In the genomic region with DNA sequence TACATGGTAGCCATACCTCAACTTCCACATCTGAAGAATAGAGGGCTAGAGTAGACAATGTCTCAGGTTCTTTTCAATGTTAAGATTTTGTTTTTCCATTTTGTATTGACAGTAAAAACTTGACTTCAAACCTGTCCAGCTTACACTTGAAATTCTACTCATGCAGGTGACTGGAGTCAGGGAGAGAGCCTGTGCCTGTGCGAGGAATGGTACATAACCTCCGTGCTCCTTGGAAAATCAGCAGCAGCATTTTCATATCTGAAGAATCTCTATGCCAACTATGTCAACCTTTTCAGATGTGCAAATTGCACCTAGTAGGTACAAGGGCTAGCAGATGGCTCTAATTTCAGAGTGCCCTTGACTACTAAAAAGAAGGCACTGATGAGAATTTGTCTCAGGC, we compare ENCODE assay signal across 34 cellular contexts. TPM values are rescaled to one million over a fixed set of nuclear protein-coding genes. Genes with fewer than 3 reads are reported as not detected.
"Had no signal": no experiment of that assay in that cellular context is flagged by ENCODE, and none has a peak within 500 bp of the region (broad histone marks: within the 10 kb centered on the region; RNA-seq: fewer than 3 reads in every experiment).

No MANE protein-coding gene starts in this region.

- H3K27ac Mint-ChIP-seq: activated CD4-positive, alpha-beta T cell treated with anti-CD3 and anti-CD28 coated beads for 36 hours; activated CD4-positive, alpha-beta T cell treated with anti-CD3 and anti-CD28 coated beads, Interleukin-2, amount 10 ng/mL, durations not matched to agents 7 days and 5 days; activated CD8-positive, alpha-beta T cell treated with anti-CD3 and anti-CD28 coated beads, Interleukin-2, amount 10 ng/mL, durations not matched to agents 7 days and 5 days; activated naive CD4-positive, alpha-beta T cell treated with anti-CD3 and anti-CD28 coated beads for 36 hours; activated naive CD4-positive, alpha-beta T cell treated with anti-CD3 and anti-CD28 coated beads, Interleukin-2, amount 50 U/mL, for 72 hours; activated T-cell treated with anti-CD3 and anti-CD28 coated beads, Interleukin-2, amount 50 U/mL, for 24 hours; activated T-helper 1 cell treated with anti-CD3 and anti-CD28 coated beads, Interleukin-12 subunit alpha, Interleukin-12 subunit beta, Interleukin-2, Interleukin-4 antibody, amounts not matched to agents 30 ng/mL and 10 ng/mL and 1 ng/mL, durations not matched to agents 14 hours and 24 hours and 36 hours; T-helper 1 cell treated with Interleukin-12 subunit alpha and Interleukin-12 subunit beta and Interleukin-4 antibody, amounts not matched to agents 30 μg/mL and 1 μg/mL, for 36 hours; T-helper 2 cell treated with Interferon-gamma antibody and Interleukin-4, amounts not matched to agents 5 μg/mL and 100 μg/mL, for 36 hours; WTC11 had no signal

- H3K27ac ChIP-seq: adrenal gland, brain microvascular endothelial cell, cardiac muscle cell, Peyer's patch, SJSA1 had no signal

- H3K36me3 ChIP-seq: adrenal gland, brain microvascular endothelial cell, cardiac muscle cell, Peyer's patch, SJSA1 had no signal

- H3K27me3 ChIP-seq: adrenal gland, brain microvascular endothelial cell, Peyer's patch, SJSA1 had no signal

- H3K4me1 Mint-ChIP-seq: activated CD4-positive, alpha-beta T cell treated with anti-CD3 and anti-CD28 coated beads for 36 hours had no signal

- H3K9me3 Mint-ChIP-seq: activated CD4-positive, alpha-beta T cell treated with anti-CD3 and anti-CD28 coated beads, Interleukin-2, amount 10 ng/mL, durations not matched to agents 7 days and 5 days; activated naive CD4-positive, alpha-beta T cell treated with anti-CD3 and anti-CD28 coated beads for 36 hours; activated naive CD4-positive, alpha-beta T cell treated with anti-CD3 and anti-CD28 coated beads, Interleukin-2, amount 50 U/mL, for 72 hours; activated T-cell treated with anti-CD3 and anti-CD28 coated beads, Interleukin-2, amount 50 U/mL, for 24 hours; activated T-helper 1 cell treated with anti-CD3 and anti-CD28 coated beads, Interleukin-12 subunit alpha, Interleukin-12 subunit beta, Interleukin-2, Interleukin-4 antibody, amounts not matched to agents 30 ng/mL and 10 ng/mL and 1 ng/mL, durations not matched to agents 14 hours and 24 hours and 36 hours; central memory CD8-positive, alpha-beta T cell; T-helper 1 cell treated with Interleukin-12 subunit alpha and Interleukin-12 subunit beta and Interleukin-4 antibody, amounts not matched to agents 30 μg/mL and 1 μg/mL, for 36 hours; T-helper 2 cell treated with Interferon-gamma antibody and Interleukin-4, amounts not matched to agents 5 μg/mL and 100 μg/mL, for 36 hours had no signal

- H3K9ac ChIP-seq: SK-N-SH had no signal

- DNase-seq: activated CD4-positive, alpha-beta T cell treated with anti-CD3 and anti-CD28 coated beads for 36 hours; activated CD4-positive, alpha-beta T cell treated with anti-CD3 and anti-CD28 coated beads, Interleukin-2, amount 10 ng/mL, durations not matched to agents 7 days and 5 days; activated CD4-positive, alpha-beta T cell treated with anti-CD3 and anti-CD28 coated beads, Interleukin-2, amount 50 U/mL, for 48 hours; activated CD8-positive, alpha-beta T cell treated with anti-CD3 and anti-CD28 coated beads, Interleukin-2, amount 10 ng/mL, durations not matched to agents 7 days and 5 days; activated gamma-delta T cell treated with Interleukin-2 at 50 U/mL for 16 hours; activated naive CD4-positive, alpha-beta T cell treated with anti-CD3 and anti-CD28 coated beads for 36 hours; activated T-cell treated with anti-CD3 and anti-CD28 coated beads, Interleukin-2, amount 50 U/mL, for 24 hours; adrenal gland; brain microvascular endothelial cell; Kasumi-1; KG1; MM.1S; MV-4-11; NCI-H1092; NCI-H1436 treated with DMSO at 0.1 percent for 48 hours; NCI-H1694 treated with DMSO at 0.1 percent for 48 hours; NCI-H2029; NCI-H345; NCI-H524 treated with DMSO at 0.1 percent for 48 hours; NK-92 treated with Interleukin-12 subunit alpha and Interleukin-12 subunit beta, amount 100 ng/mL, for 24 hours; PC-3; Peyer's patch; RPMI8226; SHP77 treated with DMSO at 0.1 percent for 48 hours; SK-N-SH had no signal

- ATAC-seq: activated CD4-positive, alpha-beta T cell treated with anti-CD3 and anti-CD28 coated beads for 36 hours; activated CD4-positive, CD25-positive, alpha-beta regulatory T cell treated with anti-CD3 and anti-CD28 coated beads, Interleukin-2, amount 50 U/mL, for 24 hours; activated CD8-positive, alpha-beta T cell treated with anti-CD3 and anti-CD28 coated beads, Interleukin-2, amount 10 ng/mL, durations not matched to agents 7 days and 5 days; activated naive CD4-positive, alpha-beta T cell treated with anti-CD3 and anti-CD28 coated beads, Interleukin-2, amount 50 U/mL, for 72 hours; PC-3; WTC11 had no signal

- H3K4me3 Mint-ChIP-seq: activated CD4-positive, alpha-beta T cell treated with anti-CD3 and anti-CD28 coated beads for 36 hours; activated CD4-positive, alpha-beta T cell treated with anti-CD3 and anti-CD28 coated beads, Interleukin-2, amount 10 ng/mL, durations not matched to agents 7 days and 5 days; activated CD8-positive, alpha-beta T cell treated with anti-CD3 and anti-CD28 coated beads, Interleukin-2, amount 10 ng/mL, durations not matched to agents 7 days and 5 days; activated naive CD4-positive, alpha-beta T cell treated with anti-CD3 and anti-CD28 coated beads for 36 hours; activated T-cell treated with anti-CD3 and anti-CD28 coated beads, Interleukin-2, amount 50 U/mL, for 24 hours; activated T-helper 1 cell treated with anti-CD3 and anti-CD28 coated beads, Interleukin-12 subunit alpha, Interleukin-12 subunit beta, Interleukin-2, Interleukin-4 antibody, amounts not matched to agents 30 ng/mL and 10 ng/mL and 1 ng/mL, durations not matched to agents 14 hours and 24 hours and 36 hours; central memory CD8-positive, alpha-beta T cell; T-helper 1 cell treated with Interleukin-12 subunit alpha and Interleukin-12 subunit beta and Interleukin-4 antibody, amounts not matched to agents 30 μg/mL and 1 μg/mL, for 36 hours had no signal

- H3K4me2 ChIP-seq: SK-N-SH had no signal

- H3K9me3 ChIP-seq: adrenal gland, Peyer's patch, SJSA1, SK-N-SH had no signal

- H3K4me3 ChIP-seq: adrenal gland, cardiac muscle cell, SJSA1 had no signal

- H3K36me3 Mint-ChIP-seq: activated naive CD4-positive, alpha-beta T cell treated with anti-CD3 and anti-CD28 coated beads, Interleukin-2, amount 50 U/mL, for 72 hours had no signal

RNA-seq across cellular contexts. Expression of gene PLA2R1, which starts 2.1 kb away (rescaled TPM):
- total RNA-seq: activated CD4-positive, alpha-beta T cell treated with anti-CD3 and anti-CD28 coated beads, Interleukin-2, amount 10 ng/mL, durations not matched to agents 7 days and 5 days; activated CD8-positive, alpha-beta T cell treated with anti-CD3 and anti-CD28 coated beads, Interleukin-2, amount 10 ng/mL, durations not matched to agents 7 days and 5 days; activated naive CD4-positive, alpha-beta T cell treated with anti-CD3 and anti-CD28 coated beads for 36 hours; activated naive CD4-positive, alpha-beta T cell treated with anti-CD3 and anti-CD28 coated beads, Interleukin-2, amount 50 U/mL, for 72 hours; activated T-helper 1 cell treated with anti-CD3 and anti-CD28 coated beads, Interleukin-12 subunit alpha, Interleukin-12 subunit beta, Interleukin-2, Interleukin-4 antibody, amounts not matched to agents 30 ng/mL and 10 ng/mL and 1 ng/mL, durations not matched to agents 14 hours and 24 hours and 36 hours had no signal
